Comparison of ENCODE assay signal across 23 cellular contexts in the genomic region with DNA sequence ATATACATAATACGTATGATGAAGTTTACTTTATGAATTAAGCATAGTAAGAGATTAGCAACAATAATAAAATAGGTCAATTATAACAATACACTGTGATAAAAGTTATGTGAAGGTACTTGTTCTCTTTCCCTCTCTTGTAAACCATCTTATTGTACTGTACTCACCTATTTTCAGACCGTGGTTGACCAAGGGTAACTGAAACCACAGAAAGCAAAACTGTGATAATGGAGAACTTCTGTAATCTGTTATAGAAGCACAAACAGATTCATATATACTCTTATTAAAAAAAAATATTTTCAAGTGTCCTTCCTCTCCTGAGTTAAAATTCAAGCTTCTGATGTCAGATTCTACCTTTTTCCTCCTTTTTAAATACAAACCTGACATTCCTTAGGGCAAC.
"Had no signal": no experiment of that assay in that cellular context is flagged by ENCODE, and none has a peak within 500 bp of the region (broad histone marks: within the 10 kb centered on the region; RNA-seq: fewer than 3 reads in every experiment).

No MANE protein-coding gene starts in this region.

- ATAC-seq: esophagus mucosa; heart left ventricle; left colon; left ventricle myocardium superior; natural killer cell treated with Interleukin-12 subunit alpha and Interleukin-12 subunit beta and Interleukin-15 and Interleukin-18, amount 100 ng/mL, for 72 hours had no signal

- H3K4me1 Mint-ChIP-seq: neural progenitor cell had no signal

- H3K4me1 ChIP-seq: heart left ventricle, neural progenitor cell, right atrium auricular region, transverse colon had no signal

- FAIRE-seq: endometrium, frontal cortex, small intestine had no signal

- H3K36me3 ChIP-seq: heart left ventricle, neural progenitor cell, ovary, right atrium auricular region, stomach, thoracic aorta, transverse colon had no signal

- H3K4me2 ChIP-seq: neural progenitor cell had no signal

- H3K9me3 Mint-ChIP-seq: neural progenitor cell had no signal

- H3K4me3 Mint-ChIP-seq: natural killer cell treated with Interleukin-12 subunit alpha and Interleukin-12 subunit beta and Interleukin-15 and Interleukin-18, amount 100 ng/mL, for 72 hours; neural progenitor cell had no signal

- DNase-seq: effector memory CD4-positive, alpha-beta T cell; heart left ventricle; hippocampal formation; left colon; left ventricle myocardium superior; mesenchymal stem cell; midbrain; nucleus accumbens; ovary; small intestine; stimulated activated CD4-positive, alpha-beta T cell treated with anti-CD3 and anti-CD28 coated beads, Interleukin-12 subunit alpha, Interleukin-12 subunit beta, amount 100 ng/mL, for 4 hours; stimulated activated naive CD4-positive, alpha-beta T cell; stomach; substantia nigra; transverse colon had no signal

- H3K27me3 ChIP-seq: heart left ventricle, neural progenitor cell, ovary, right atrium auricular region, stomach, transverse colon had no signal

- H3K9me3 ChIP-seq: heart left ventricle, ovary, right atrium auricular region, stomach, thoracic aorta, transverse colon had no signal

- H3K27ac Mint-ChIP-seq: natural killer cell treated with Interleukin-12 subunit alpha and Interleukin-12 subunit beta and Interleukin-15 and Interleukin-18, amount 100 ng/mL, for 72 hours; neural progenitor cell had no signal

- H3K36me3 Mint-ChIP-seq: natural killer cell treated with Interleukin-12 subunit alpha and Interleukin-12 subunit beta and Interleukin-15 and Interleukin-18, amount 100 ng/mL, for 72 hours; neural progenitor cell had no signal

- H3K9ac ChIP-seq: neural progenitor cell had no signal

- H2AFZ ChIP-seq: neural progenitor cell had no signal

- H3K4me3 ChIP-seq: heart left ventricle, lung, neural progenitor cell, ovary, right atrium auricular region, stomach, thoracic aorta, transverse colon had no signal

- H3K27me3 Mint-ChIP-seq: natural killer cell treated with Interleukin-12 subunit alpha and Interleukin-12 subunit beta and Interleukin-15 and Interleukin-18, amount 100 ng/mL, for 72 hours had no signal

- H3K27ac ChIP-seq: heart left ventricle, neural progenitor cell, ovary, right atrium auricular region, stomach, thoracic aorta, transverse colon had no signal
